Comparison of ENCODE assay signal across 8 cellular contexts in genomic region chr7:112297681-112298080, GRCh38.
"Had no signal": no experiment of that assay in that cellular context is flagged by ENCODE, and none has a peak within 500 bp of the region (broad histone marks: within the 10 kb centered on the region; RNA-seq: fewer than 3 reads in every experiment).

No MANE protein-coding gene starts in this region.

- H3K4me2 ChIP-seq: KMS-11 had no signal

- H3K27ac ChIP-seq: HL-60, KMS-11 had no signal

- H3K9ac ChIP-seq: KMS-11 had no signal

- ATAC-seq: HepG2 had no signal

- H3K27me3 Mint-ChIP-seq: IgD-negative memory B cell had no signal

- DNase-seq: IMR-90, KBM-7, KG1 had no signal

- H3K4me3 Mint-ChIP-seq: IgD-negative memory B cell had no signal

- H3K9me3 Mint-ChIP-seq: IgD-negative memory B cell had no signal

- H3K27ac Mint-ChIP-seq: IgD-negative memory B cell had no signal

- FAIRE-seq: HepG2, HTR-8/SVneo had no signal
